In the genomic region with DNA sequence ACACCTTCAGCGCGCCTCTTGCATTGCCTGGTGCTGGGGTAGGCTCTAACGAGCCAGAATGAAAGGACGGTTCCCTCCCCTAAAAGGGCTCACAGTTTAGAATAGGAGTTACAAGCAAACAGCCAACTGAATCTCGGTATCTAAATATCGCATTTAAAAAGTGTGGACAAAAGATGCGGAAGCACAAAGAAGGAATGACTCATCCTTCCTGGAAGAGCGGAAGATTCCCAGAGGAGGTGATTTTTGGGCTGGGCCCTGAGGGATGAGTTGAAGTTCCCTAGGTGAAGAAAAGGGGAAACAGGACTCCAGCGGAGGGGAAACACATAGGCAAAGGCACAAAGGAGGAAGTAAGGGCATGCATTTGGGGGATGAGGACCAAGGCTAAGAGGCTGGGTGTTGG, we compare ENCODE assay signal across 17 cellular contexts. TPM values are rescaled to one million over a fixed set of nuclear protein-coding genes. Genes with fewer than 3 reads are reported as not detected.
DNase-seq lines count a peak whose midpoint lies in the region; ATAC-seq and TF ChIP-seq lines count a peak whose summit lies in the region.
"Had no signal": no experiment of that assay in that cellular context is flagged by ENCODE, and none has a peak within 500 bp of the region (broad histone marks: within the 10 kb centered on the region; RNA-seq: fewer than 3 reads in every experiment).

No MANE protein-coding gene starts in this region.

- H3K36me3 ChIP-seq in H7 (replicated peaks; ENCODE audit: control insufficient read depth, insufficient read depth, low read length) = no peaks in the 10 kb centered on the region
- H3K36me3 ChIP-seq: SJSA1 had no signal

- H3K27me3 ChIP-seq in H7 (ENCODE audit: control insufficient read depth, insufficient read depth, low read length) = no peaks in the 10 kb centered on the region
- H3K27me3 ChIP-seq: BE2C had no signal

- H3K4me3 ChIP-seq in H7 (ENCODE audit: insufficient read depth, low read depth, low read length) (no peak overlapping the region), fibroblast of mammary gland (ENCODE audit: control insufficient read depth, low read depth, low read length) (no peak overlapping the region)
- H3K4me3 ChIP-seq: GM23248, SJSA1 had no signal

- TF ChIP-seq CTCF in fibroblast of mammary gland (conservative IDR thresholded peaks at IDR 0.05; ENCODE audit: control insufficient read depth, insufficient read depth, low read depth, low read length) = no peak

- ATAC-seq in HG02798 (IDR thresholded peaks at IDR 0.05; ENCODE audit: poor library complexity, unreplicated experiment) (no peak), GM21723 (IDR thresholded peaks at IDR 0.05; ENCODE audit: unreplicated experiment) (no peak)

- DNase-seq in CD1c-positive myeloid dendritic cell (ENCODE audit: extremely low spot score) = peak; percentile 26
- peak; percentile 60 for DNase-seq in H7
- DNase-seq in NOMO-1 treated with DMSO at 0.1 percent for 48 hours (lab: John Stamatoyannopoulos, UW; ENCODE audit: unreplicated experiment) = peak; percentile 28
- DNase-seq in fibroblast of mammary gland (ENCODE audit: low read depth) = peak; percentile 4
- DNase-seq in NCI-H2107 (lab: John Stamatoyannopoulos, UW) = no peak
- no peak for DNase-seq in NCI-H526 (lab: John Stamatoyannopoulos, UW)
- DNase-seq: BE2C; CD4-positive, alpha-beta memory T cell; GM23248; MM.1S; NCI-H1436; NCI-H2029; NCI-H510A had no signal

RNA-seq across cellular contexts. Expression of gene SRRM3, which starts 29.9 kb away (rescaled TPM):
- 7.0 and 7.6 TPM in 2 replicates for total RNA-seq in H7 (2014; rRNA removed; shearing (Covaris generic))
- total RNA-seq: CD4-positive, alpha-beta memory T cell; RPMI7951 had no signal

Comparison
In these comparisons a context has a peak if more than half of its experiments do, and no peak if none do; other contexts are left out.
1. DNase-seq: peak in CD1c-positive myeloid dendritic cell (single experiment), H7 (single experiment), NOMO-1 treated with DMSO at 0.1 percent for 48 hours (single experiment) and fibroblast of mammary gland (single experiment); none in NCI-H2107 (single experiment) and NCI-H526 (0 of 2).